ENCODE assay signal across 8 cellular contexts in genomic region chr3:183252973-183253363, GRCh38. TPM values are rescaled to one million over a fixed set of nuclear protein-coding genes. Genes with fewer than 3 reads are reported as not detected.
DNase-seq lines count a peak whose midpoint lies in the region; ATAC-seq and TF ChIP-seq lines count a peak whose summit lies in the region.

B3GNT5 (plus strand) TSS chr3:183253253; CDS start chr3:183269799, 16,546 bp downstream.

- H3K4me2 ChIP-seq in DOHH2 (ENCODE audit: low read length) (peak within 1 kb of the TSS; percentile 52), parathyroid adenoma (ENCODE audit: low read length) (peak within 1 kb of the TSS; percentile 84)

- peaks cover 35% of the 10 kb centered on the region for H3K27me3 ChIP-seq in DOHH2 (ENCODE audit: control insufficient read depth, low read length)
- no peaks in the 10 kb centered on the region for H3K27me3 ChIP-seq in parathyroid adenoma (ENCODE audit: control insufficient read depth, insufficient read depth, low read length)

- H3K9me3 Mint-ChIP-seq in activated T-helper 2 cell treated with anti-CD3 and anti-CD28 coated beads, Interferon-gamma antibody, Interleukin-2, Interleukin-4, amounts not matched to agents 10 μg/mL and 5 μg/mL and 100 μg/mL, durations not matched to agents 14 hours and 24 hours and 36 hours: no peaks in the 10 kb centered on the region

- DNase-seq in NCI-H2107 treated with DMSO at 0.1 percent for 48 hours (lab: John Stamatoyannopoulos, UW; ENCODE audit: unreplicated experiment): peak; percentile 93
- DNase-seq in activated T-helper 2 cell treated with anti-CD3 and anti-CD28 coated beads, Interferon-gamma antibody, Interleukin-2, Interleukin-4, amounts not matched to agents 10 μg/mL and 5 μg/mL and 100 μg/mL, durations not matched to agents 14 hours and 24 hours and 36 hours (ENCODE audit: low spot score): no peak
- peak; percentile 59 for DNase-seq in Right ventricle myocardium superior

- peak within 1 kb of the TSS; percentile 85 for H3K4me3 Mint-ChIP-seq in activated T-helper 2 cell treated with anti-CD3 and anti-CD28 coated beads, Interferon-gamma antibody, Interleukin-2, Interleukin-4, amounts not matched to agents 10 μg/mL and 5 μg/mL and 100 μg/mL, durations not matched to agents 14 hours and 24 hours and 36 hours (ENCODE audit: low read depth)

- H3K4me1 Mint-ChIP-seq in activated T-helper 2 cell treated with anti-CD3 and anti-CD28 coated beads, Interferon-gamma antibody, Interleukin-2, Interleukin-4, amounts not matched to agents 10 μg/mL and 5 μg/mL and 100 μg/mL, durations not matched to agents 14 hours and 24 hours and 36 hours (ENCODE audit: low read depth): peaks cover 23% of the 10 kb centered on the region

- peak within 1 kb of the TSS; percentile 72 for H2AFZ ChIP-seq in parathyroid adenoma

- H3K4me3 ChIP-seq in DOHH2 (ENCODE audit: low read length) (peak within 1 kb of the TSS; percentile 48), parathyroid adenoma (ENCODE audit: low read depth, low read length) (peak within 1 kb of the TSS; percentile 68)

- H3K27me3 Mint-ChIP-seq in activated T-helper 2 cell treated with anti-CD3 and anti-CD28 coated beads, Interferon-gamma antibody, Interleukin-2, Interleukin-4, amounts not matched to agents 10 μg/mL and 5 μg/mL and 100 μg/mL, durations not matched to agents 14 hours and 24 hours and 36 hours (ENCODE audit: low read depth): no peaks in the 10 kb centered on the region

- no peaks in the 10 kb centered on the region for H4K20me1 ChIP-seq in DOHH2 (ENCODE audit: control insufficient read depth, insufficient read depth, low read depth, low read length)

- H3K27ac Mint-ChIP-seq in activated T-helper 2 cell treated with anti-CD3 and anti-CD28 coated beads, Interferon-gamma antibody, Interleukin-2, Interleukin-4, amounts not matched to agents 10 μg/mL and 5 μg/mL and 100 μg/mL, durations not matched to agents 14 hours and 24 hours and 36 hours: peak within 1 kb of the TSS; percentile 76

- ATAC-seq in Right ventricle myocardium superior (ENCODE audit: poor library complexity) (peak; percentile 18), GM21423 (IDR thresholded peaks at IDR 0.05; ENCODE audit: unreplicated experiment) (no peak), GM21786 (IDR thresholded peaks at IDR 0.05; ENCODE audit: unreplicated experiment) (no peak), GM21723 (IDR thresholded peaks at IDR 0.05; ENCODE audit: unreplicated experiment) (no peak)

- H3K9me2 ChIP-seq in DOHH2 (replicated peaks; ENCODE audit: control insufficient read depth, low read length): no peaks in the 10 kb centered on the region

- peaks cover 20% of the 10 kb centered on the region for H3K4me1 ChIP-seq in DOHH2 (ENCODE audit: control insufficient read depth, low read length)
- no peaks in the 10 kb centered on the region for H3K4me1 ChIP-seq in parathyroid adenoma

- no peak for TF ChIP-seq CTCF in DOHH2 (IDR thresholded peaks at IDR 0.05; ENCODE audit: low read depth, low read length, poor library complexity, severe bottlenecking)
- no peak for TF ChIP-seq CTCF in parathyroid adenoma (IDR thresholded peaks at IDR 0.05)

- H3K36me3 Mint-ChIP-seq in activated T-helper 2 cell treated with anti-CD3 and anti-CD28 coated beads, Interferon-gamma antibody, Interleukin-2, Interleukin-4, amounts not matched to agents 10 μg/mL and 5 μg/mL and 100 μg/mL, durations not matched to agents 14 hours and 24 hours and 36 hours (ENCODE audit: low read depth): peaks cover 24% of the 10 kb centered on the region

- H3K36me3 ChIP-seq in DOHH2 (ENCODE audit: control insufficient read depth, low read length) (no peaks in the 10 kb centered on the region), parathyroid adenoma (ENCODE audit: control insufficient read depth, insufficient read depth, low read length) (no peaks in the 10 kb centered on the region)

- H3K9ac ChIP-seq in parathyroid adenoma: no peak within 1 kb of the TSS

- H3K27ac ChIP-seq in DOHH2 (ENCODE audit: low read depth, low read length) (no peak within 1 kb of the TSS), parathyroid adenoma (peak within 1 kb of the TSS; percentile 34)

- no peaks in the 10 kb centered on the region; the same call in 1 of the 2 replicates for H3F3A ChIP-seq in DOHH2 (ENCODE audit: control insufficient read depth, insufficient read depth)

- H3K9me3 ChIP-seq in DOHH2 (ENCODE audit: control insufficient read depth, insufficient read depth, low read length) (no peaks in the 10 kb centered on the region; the same call in 1 of the 2 replicates), parathyroid adenoma (ENCODE audit: control insufficient read depth, low read length) (no peaks in the 10 kb centered on the region)

- intact Hi-C loops in activated T-helper 2 cell treated with anti-CD3 and anti-CD28 coated beads, Interferon-gamma antibody, Interleukin-2, Interleukin-4, amounts not matched to agents 10 μg/mL and 5 μg/mL and 100 μg/mL, durations not matched to agents 14 hours and 24 hours and 36 hours (cut with micrococcal nuclease): loop anchor here (1.0 to 5.0 kb wide), 3 partner anchors 13 to 66 kb away; no protein-coding TSS in a partner anchor
- intact Hi-C loops in Right ventricle myocardium superior (cut with DNase I): no loop called here

- H3K79me2 ChIP-seq in DOHH2 (ENCODE audit: control insufficient read depth, low read length): no peaks in the 10 kb centered on the region
- no peaks in the 10 kb centered on the region for H3K79me2 ChIP-seq in parathyroid adenoma

RNA-seq across cellular contexts. Expression of gene B3GNT5, which starts in this region (rescaled TPM):
- total RNA-seq in activated T-helper 2 cell treated with anti-CD3 and anti-CD28 coated beads, Interferon-gamma antibody, Interleukin-2, Interleukin-4, amounts not matched to agents 10 μg/mL and 5 μg/mL and 100 μg/mL, durations not matched to agents 14 hours and 24 hours and 36 hours: 41.0 and 41.7 TPM in 2 replicates
- total RNA-seq in Right ventricle myocardium superior: 1.3 TPM

Comparison
In these comparisons a context has a peak if more than half of its experiments do, and no peak if none do; other contexts are left out.
1. RNA of gene B3GNT5 (total RNA-seq): 41.0 to 41.7 TPM in activated T-helper 2 cell treated with anti-CD3 and anti-CD28 coated beads, Interferon-gamma antibody, Interleukin-2, Interleukin-4, amounts not matched to agents 10 μg/mL and 5 μg/mL and 100 μg/mL, durations not matched to agents 14 hours and 24 hours and 36 hours; 1.3 TPM in Right ventricle myocardium superior (single experiment); every median in the first group is over 10 times any median in the second.